In genomic region chr15:38690737-38691332, GRCh38 we compare ENCODE assay signal across 8 cellular contexts.
DNase-seq lines count a peak whose midpoint lies in the region; ATAC-seq and TF ChIP-seq lines count a peak whose summit lies in the region.

No MANE protein-coding gene starts in this region.

- 34 to 41% methylated on average over 4 of the region's 4 CpGs for WGBS in lung, 2 donors

- ATAC-seq in HG02763 (IDR thresholded peaks at IDR 0.05; ENCODE audit: unreplicated experiment) = peak; percentile 41
- peak; percentile 82 for ATAC-seq in lung (ENCODE audit: insufficient read depth, low FRiP score)
- ATAC-seq in GM18519 (IDR thresholded peaks at IDR 0.05; ENCODE audit: low FRiP score, unreplicated experiment) = no peak

- H3K36me3 ChIP-seq in GM06990 (ENCODE audit: control insufficient read depth, insufficient read depth, low read length) (no peaks in the 10 kb centered on the region), lung (ENCODE audit: control insufficient read depth in 2 of 2, insufficient read depth in 2 of 2, low read length in 2 of 2) (no peaks in the 10 kb centered on the region)

- H3K4me3 ChIP-seq in GM06990 (replicated peaks; ENCODE audit: low read depth, low read length) (no peak overlapping the region), lung (no peak overlapping the region)

- TF ChIP-seq CTCF in GM06990 (IDR thresholded peaks at IDR 0.05; ENCODE audit: insufficient read depth, low read length, poor library complexity, severe bottlenecking) = peak; percentile 86
- TF ChIP-seq CTCF in lung (IDR thresholded peaks at IDR 0.05; ENCODE audit: control extremely low read depth, extremely low read depth) = peak; percentile 69

- no peak for DNase-seq in GM06990 (ENCODE audit: extremely low read depth, insufficient read length)
- peak; percentile 44 to 75 for DNase-seq in NCI-H526 (lab: John Stamatoyannopoulos, UW)
- peak; percentile 61 to 75 for DNase-seq in activated CD4-positive, alpha-beta T cell treated with anti-CD3 and anti-CD28 coated beads, Interleukin-2, amount 50 U/mL, for 24 hours (ENCODE audit: low read depth in 1 of 2, low spot score in 1 of 2)
- peak; percentile 42 to 74 for DNase-seq in dermis microvascular lymphatic vessel endothelial cell (ENCODE audit: low read depth in 2 of 2)
- peak; percentile 60 for DNase-seq in lung (ENCODE audit: low spot score)
- DNase-seq in stimulated activated CD8-positive, alpha-beta memory T cell treated with anti-CD3 and anti-CD28 coated beads, Interleukin-2, amount 100 ng/mL, for 1 hour (ENCODE audit: low read depth in 2 of 2) = peak; percentile 54 to 60

- no peaks in the 10 kb centered on the region for H3K9me3 ChIP-seq in lung (ENCODE audit: control insufficient read depth in 2 of 2, insufficient read depth in 1 of 2, low read length in 1 of 2)

- H3K4me1 ChIP-seq in lung (ENCODE audit: control insufficient read depth in 2 of 2, insufficient read depth in 2 of 2, low read length in 2 of 2) = no peaks in the 10 kb centered on the region

- no peaks in the 10 kb centered on the region for H3K27me3 ChIP-seq in GM06990 (replicated peaks; ENCODE audit: control insufficient read depth, insufficient read depth, low read length)
- no peaks in the 10 kb centered on the region for H3K27me3 ChIP-seq in lung (ENCODE audit: control insufficient read depth, insufficient read depth)

- H3K27ac ChIP-seq in lung (ENCODE audit: low read depth in 1 of 2, low read length in 1 of 2) = no peak overlapping the region
